Comparison of ENCODE assay signal across 9 cellular contexts in the genomic region with DNA sequence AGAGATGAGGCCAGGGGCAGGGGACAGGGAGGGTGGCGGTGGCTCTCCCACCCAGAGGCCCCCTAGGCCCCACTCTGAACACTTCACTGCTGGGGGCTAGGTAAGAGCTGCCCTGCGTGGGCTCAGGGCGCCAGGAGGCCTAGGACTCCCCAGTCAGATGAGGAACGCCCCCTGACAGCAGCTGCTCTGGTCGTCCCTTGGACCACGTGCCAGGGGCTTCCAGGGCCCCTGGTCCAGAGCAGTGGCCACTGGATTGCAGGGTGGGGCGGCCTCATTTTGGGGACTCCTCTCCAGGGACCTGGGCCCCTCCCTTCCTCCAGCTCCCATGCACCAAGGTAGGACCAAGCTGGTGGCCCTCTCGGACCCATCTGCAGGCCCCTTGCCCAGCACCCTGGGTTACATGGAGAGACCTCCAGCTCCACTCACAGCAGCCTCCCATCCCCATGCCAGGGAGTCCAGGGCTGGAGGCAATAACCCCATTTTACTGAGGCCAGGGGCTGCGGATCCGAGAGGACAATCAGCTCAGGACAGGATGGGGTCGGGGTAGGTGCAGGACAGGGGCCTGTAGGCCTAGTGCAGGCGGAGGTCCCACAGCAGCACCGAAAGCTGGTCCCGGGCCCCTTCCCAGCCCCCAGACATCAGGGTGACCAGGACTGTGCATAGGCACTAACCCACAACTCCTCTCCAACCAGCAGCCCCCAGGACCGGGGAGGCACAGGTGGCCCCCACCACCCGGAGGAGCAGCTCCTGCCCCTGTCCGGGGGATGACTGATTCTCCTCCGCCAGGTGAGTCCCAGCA. TPM values are rescaled to one million over a fixed set of nuclear protein-coding genes. Genes with fewer than 3 reads are reported as not detected.
A peak's percentile ranks its signal among the peaks of the same experiment; 100 is the strongest.
DNase-seq lines count a peak whose midpoint lies in the region; ATAC-seq and TF ChIP-seq lines count a peak whose summit lies in the region.
"Had no signal": no experiment of that assay in that cellular context is flagged by ENCODE, and none has a peak within 500 bp of the region (broad histone marks: within the 10 kb centered on the region; RNA-seq: fewer than 3 reads in every experiment).

No MANE protein-coding gene starts in this region.

- peaks cover 8% of the 10 kb centered on the region for H3K27me3 Mint-ChIP-seq in activated T-helper 17 cell treated with anti-CD3 and anti-CD28 coated beads, Interleukin-2, amount 50 U/mL, for 72 hours
- H3K27me3 Mint-ChIP-seq in neural crest cell (ENCODE audit: low read depth) (peaks cover 4% of the 10 kb centered on the region), type B pancreatic cell (no peaks in the 10 kb centered on the region)
- peaks cover 13% of the 10 kb centered on the region for H3K27me3 Mint-ChIP-seq in activated naive CD4-positive, alpha-beta T cell treated with anti-CD3 and anti-CD28 coated beads for 36 hours (ENCODE audit: low read depth)

- TF ChIP-seq POLR2A in esophagus muscularis mucosa (IDR thresholded peaks at IDR 0.05; ENCODE audit: low read depth) = no peak

- DNase-seq in esophagus muscularis mucosa (ENCODE audit: extremely low spot score) (no peak), neural crest cell (ENCODE audit: low read depth, low spot score) (no peak), type B pancreatic cell (ENCODE audit: extremely low spot score, unreplicated experiment) (no peak), SHP77 treated with DMSO at 0.1 percent for 48 hours (lab: John Stamatoyannopoulos, UW) (no peak)
- DNase-seq in activated naive CD4-positive, alpha-beta T cell treated with anti-CD3 and anti-CD28 coated beads for 36 hours = no peak
- no peak for DNase-seq in activated naive CD4-positive, alpha-beta T cell (lab: John Stamatoyannopoulos, UW)
- DNase-seq: aorta, NCI-H226 had no signal

- no peak for TF ChIP-seq CTCF in esophagus muscularis mucosa (IDR thresholded peaks at IDR 0.05)
- no peak for TF ChIP-seq CTCF in neural crest cell (conservative IDR thresholded peaks at IDR 0.05)
- TF ChIP-seq CTCF in type B pancreatic cell (conservative IDR thresholded peaks at IDR 0.05) = no peak

- peaks cover 0 to 88% (median 7%) of the 10 kb centered on the region in 4 donors for H3K27me3 ChIP-seq in esophagus muscularis mucosa

- no peak overlapping the region for H3K27ac Mint-ChIP-seq in activated T-helper 17 cell treated with anti-CD3 and anti-CD28 coated beads, Interleukin-2, amount 50 U/mL, for 72 hours
- H3K27ac Mint-ChIP-seq in neural crest cell (ENCODE audit: unreplicated experiment) (no peak overlapping the region), type B pancreatic cell (no peak overlapping the region)
- no peak overlapping the region for H3K27ac Mint-ChIP-seq in activated naive CD4-positive, alpha-beta T cell treated with anti-CD3 and anti-CD28 coated beads for 36 hours

- no peak for TF ChIP-seq EP300 in esophagus muscularis mucosa (IDR thresholded peaks at IDR 0.05)

- peak overlapping the region; percentile 52 for H3K4me3 Mint-ChIP-seq in activated T-helper 17 cell treated with anti-CD3 and anti-CD28 coated beads, Interleukin-2, amount 50 U/mL, for 72 hours
- H3K4me3 Mint-ChIP-seq in neural crest cell (peak overlapping the region; percentile 31), type B pancreatic cell (peak overlapping the region; percentile 81)
- no peak overlapping the region for H3K4me3 Mint-ChIP-seq in activated naive CD4-positive, alpha-beta T cell treated with anti-CD3 and anti-CD28 coated beads for 36 hours

- intact Hi-C loops in esophagus muscularis mucosa (cut with DNase I) = no loop called here
- intact Hi-C loops in activated naive CD4-positive, alpha-beta T cell treated with anti-CD3 and anti-CD28 coated beads for 36 hours (cut with micrococcal nuclease) = no loop called here

- no peaks in the 10 kb centered on the region for H3K4me1 Mint-ChIP-seq in activated T-helper 17 cell treated with anti-CD3 and anti-CD28 coated beads, Interleukin-2, amount 50 U/mL, for 72 hours
- no peaks in the 10 kb centered on the region for H3K4me1 Mint-ChIP-seq in neural crest cell
- no peaks in the 10 kb centered on the region for H3K4me1 Mint-ChIP-seq in type B pancreatic cell (ENCODE audit: unreplicated experiment)
- peaks cover 5% of the 10 kb centered on the region for H3K4me1 Mint-ChIP-seq in activated naive CD4-positive, alpha-beta T cell treated with anti-CD3 and anti-CD28 coated beads for 36 hours (ENCODE audit: low read depth)

- H3K9me3 ChIP-seq in esophagus muscularis mucosa = no peaks in the 10 kb centered on the region

- ATAC-seq in activated T-helper 17 cell treated with anti-CD3 and anti-CD28 coated beads, Interleukin-2, amount 50 U/mL, for 72 hours (replicated peaks) = no peak

- H3K36me3 ChIP-seq in esophagus muscularis mucosa = peaks cover 0 to 51% (median 7%) of the 10 kb centered on the region in 4 donors

- H3K4me1 ChIP-seq in esophagus muscularis mucosa = peaks cover 3 to 22% (median 14%) of the 10 kb centered on the region in 4 donors

- H3K4me3 ChIP-seq in esophagus muscularis mucosa = peak overlapping the region; percentile 53 to 65 (median 56)

- peak overlapping the region; percentile 21 to 78 (median 64) for H3K27ac ChIP-seq in esophagus muscularis mucosa (replicated peaks in 1 of 4)

- H3K36me3 Mint-ChIP-seq in activated T-helper 17 cell treated with anti-CD3 and anti-CD28 coated beads, Interleukin-2, amount 50 U/mL, for 72 hours (ENCODE audit: low read depth) = no peaks in the 10 kb centered on the region
- H3K36me3 Mint-ChIP-seq in neural crest cell (ENCODE audit: low read depth) = no peaks in the 10 kb centered on the region
- H3K36me3 Mint-ChIP-seq in type B pancreatic cell = no peaks in the 10 kb centered on the region
- H3K36me3 Mint-ChIP-seq in activated naive CD4-positive, alpha-beta T cell treated with anti-CD3 and anti-CD28 coated beads for 36 hours (ENCODE audit: low read depth) = no peaks in the 10 kb centered on the region

- CTCF ChIA-PET in activated naive CD4-positive, alpha-beta T cell treated with anti-CD3 and anti-CD28 coated beads for 36 hours (lab: Charles Lee) = interaction anchor here (0.7 kb wide), 1 partner anchor 38 kb away, joined by 3 read pairs; no protein-coding TSS in a partner anchor

- H3K9me3 Mint-ChIP-seq in activated T-helper 17 cell treated with anti-CD3 and anti-CD28 coated beads, Interleukin-2, amount 50 U/mL, for 72 hours = no peaks in the 10 kb centered on the region
- H3K9me3 Mint-ChIP-seq in neural crest cell = no peaks in the 10 kb centered on the region
- H3K9me3 Mint-ChIP-seq in type B pancreatic cell = no peaks in the 10 kb centered on the region
- no peaks in the 10 kb centered on the region for H3K9me3 Mint-ChIP-seq in activated naive CD4-positive, alpha-beta T cell treated with anti-CD3 and anti-CD28 coated beads for 36 hours

- WGBS in esophagus muscularis mucosa = 90% methylated on average over 6 of the region's 18 CpGs

RNA-seq across cellular contexts. Expression of gene EGFL7, which starts 1.5 kb away (rescaled TPM):
- 1 to 10 TPM in 1 of 2 donors, under 1 TPM in 1; 0.78 to 1.0 TPM for total RNA-seq in activated T-helper 17 cell treated with anti-CD3 and anti-CD28 coated beads, Interleukin-2, amount 50 U/mL, for 72 hours
- total RNA-seq in esophagus muscularis mucosa = 100 to 1,000 TPM in 1 of 4 donors, 10 to 100 TPM in 3; 33.2 to 134 (median 78.7) TPM
- 14.1 and 16.8 TPM in 2 replicates for total RNA-seq in neural crest cell
- total RNA-seq in type B pancreatic cell (ENCODE audit: low replicate concordance) = 20.7 and 25.5 TPM in 2 replicates
- under 1 TPM; 0.25 to 0.52 TPM for total RNA-seq in activated naive CD4-positive, alpha-beta T cell treated with anti-CD3 and anti-CD28 coated beads for 36 hours

RNA-seq across cellular contexts. Expression of gene AGPAT2, which starts 23.1 kb away (rescaled TPM):
- 10 to 100 TPM; 14.6 to 15.6 TPM for total RNA-seq in activated T-helper 17 cell treated with anti-CD3 and anti-CD28 coated beads, Interleukin-2, amount 50 U/mL, for 72 hours
- total RNA-seq in esophagus muscularis mucosa (10 to 100 TPM; 22.0 to 52.8 (median 39.3) TPM), neural crest cell (18.4 and 19.0 TPM in 2 replicates), type B pancreatic cell (ENCODE audit: low replicate concordance) (47.8 and 75.3 TPM in 2 replicates)
- 1 to 10 TPM; 8.7 to 9.4 TPM for total RNA-seq in activated naive CD4-positive, alpha-beta T cell treated with anti-CD3 and anti-CD28 coated beads for 36 hours

RNA-seq across cellular contexts. Expression of gene DIPK1B, which starts 48.2 kb away (rescaled TPM):
- total RNA-seq in activated T-helper 17 cell treated with anti-CD3 and anti-CD28 coated beads, Interleukin-2, amount 50 U/mL, for 72 hours = not detected
- 10 to 100 TPM in 3 of 4 donors, 1 to 10 TPM in 1; 6.6 to 27.8 (median 21.5) TPM for total RNA-seq in esophagus muscularis mucosa
- 46.3 and 49.2 TPM in 2 replicates for total RNA-seq in neural crest cell
- 40.8 and 48.7 TPM in 2 replicates for total RNA-seq in type B pancreatic cell (ENCODE audit: low replicate concordance)
- under 1 TPM in 1 of 2 experiments, not detected in 1; 0.10 TPM for total RNA-seq in activated naive CD4-positive, alpha-beta T cell treated with anti-CD3 and anti-CD28 coated beads for 36 hours

Comparison
In these comparisons a context has a peak if more than half of its experiments do, and no peak if none do; other contexts are left out.
1. RNA of gene DIPK1B, which starts 48.2 kb away (total RNA-seq): 40.8 to 48.7 TPM in type B pancreatic cell, 46.3 to 49.2 TPM in neural crest cell and 6.6 to 27.8 TPM in esophagus muscularis mucosa; 0.10 TPM in activated naive CD4-positive, alpha-beta T cell treated with anti-CD3 and anti-CD28 coated beads for 36 hours and not detected in activated T-helper 17 cell treated with anti-CD3 and anti-CD28 coated beads, Interleukin-2, amount 50 U/mL, for 72 hours; every median in the first group is over 4 times any median in the second.